ENCODE assay signal across 10 cellular contexts in genomic region chr4:142549726-142550463, GRCh38.
DNase-seq lines count a peak whose midpoint lies in the region; ATAC-seq and TF ChIP-seq lines count a peak whose summit lies in the region.
"Had no signal": no experiment of that assay in that cellular context is flagged by ENCODE, and none has a peak within 500 bp of the region (broad histone marks: within the 10 kb centered on the region; RNA-seq: fewer than 3 reads in every experiment).

No MANE protein-coding gene starts in this region.

- intact Hi-C loops in body of pancreas (cut with DNase I) = no loop called here

- no peaks in the 10 kb centered on the region for H3K36me3 ChIP-seq in body of pancreas (replicated peaks in 1 of 2; ENCODE audit: insufficient read depth in 1 of 2, low read depth in 2 of 2)

- peak in 3 of 7 experiments; percentile 3 to 23 (median 19) for TF ChIP-seq CTCF in body of pancreas (IDR thresholded peaks at IDR 0.05)

- peaks cover 29% of the 10 kb centered on the region for H3K4me1 ChIP-seq in body of pancreas

- WGBS in body of pancreas, 2 donors = 8 to 24% methylated on average over 1 of the region's 1 CpG

- H3K27me3 ChIP-seq in body of pancreas = no peaks in the 10 kb centered on the region

- H3K9me3 ChIP-seq in body of pancreas = no peaks in the 10 kb centered on the region

- peak; percentile 92 for ATAC-seq in body of pancreas
- no peak for ATAC-seq in GM21619 (IDR thresholded peaks at IDR 0.05; ENCODE audit: unreplicated experiment)
- ATAC-seq in HG03571 (IDR thresholded peaks at IDR 0.05; ENCODE audit: unreplicated experiment) = no peak

- no peak overlapping the region for H3K4me3 ChIP-seq in body of pancreas

- TF ChIP-seq POLR2A in body of pancreas (IDR thresholded peaks at IDR 0.05) = no peak

- peak overlapping the region; percentile 64 to 82 (median 72) for H3K27ac ChIP-seq in body of pancreas

- DNase-seq in GM03348 (ENCODE audit: low spot score) (peak; percentile 44), NCI-H2107 (lab: John Stamatoyannopoulos, UW) (peak; percentile 74), body of pancreas (peak; percentile 29 to 68 (median 31)), myocyte (ENCODE audit: low read depth) (peak; percentile 6), NCI-H2171 treated with DMSO at 0.1 percent for 48 hours (lab: John Stamatoyannopoulos, UW) (no peak)
- no peak for DNase-seq in effector CD4-positive, alpha-beta T cell
- DNase-seq: cortex of kidney; NK-92 treated with Interleukin-12 subunit alpha and Interleukin-12 subunit beta, amount 100 ng/mL, for 24 hours had no signal

Comparison
In these comparisons a context has a peak if more than half of its experiments do, and no peak if none do; other contexts are left out.
1. DNase-seq: peak in GM03348 (single experiment), NCI-H2107 (single experiment), body of pancreas (4 of 4) and myocyte (single experiment); none in NCI-H2171 treated with DMSO at 0.1 percent for 48 hours (single experiment) and effector CD4-positive, alpha-beta T cell (single experiment).